ENCODE assay signal across 8 cellular contexts in the genomic region with DNA sequence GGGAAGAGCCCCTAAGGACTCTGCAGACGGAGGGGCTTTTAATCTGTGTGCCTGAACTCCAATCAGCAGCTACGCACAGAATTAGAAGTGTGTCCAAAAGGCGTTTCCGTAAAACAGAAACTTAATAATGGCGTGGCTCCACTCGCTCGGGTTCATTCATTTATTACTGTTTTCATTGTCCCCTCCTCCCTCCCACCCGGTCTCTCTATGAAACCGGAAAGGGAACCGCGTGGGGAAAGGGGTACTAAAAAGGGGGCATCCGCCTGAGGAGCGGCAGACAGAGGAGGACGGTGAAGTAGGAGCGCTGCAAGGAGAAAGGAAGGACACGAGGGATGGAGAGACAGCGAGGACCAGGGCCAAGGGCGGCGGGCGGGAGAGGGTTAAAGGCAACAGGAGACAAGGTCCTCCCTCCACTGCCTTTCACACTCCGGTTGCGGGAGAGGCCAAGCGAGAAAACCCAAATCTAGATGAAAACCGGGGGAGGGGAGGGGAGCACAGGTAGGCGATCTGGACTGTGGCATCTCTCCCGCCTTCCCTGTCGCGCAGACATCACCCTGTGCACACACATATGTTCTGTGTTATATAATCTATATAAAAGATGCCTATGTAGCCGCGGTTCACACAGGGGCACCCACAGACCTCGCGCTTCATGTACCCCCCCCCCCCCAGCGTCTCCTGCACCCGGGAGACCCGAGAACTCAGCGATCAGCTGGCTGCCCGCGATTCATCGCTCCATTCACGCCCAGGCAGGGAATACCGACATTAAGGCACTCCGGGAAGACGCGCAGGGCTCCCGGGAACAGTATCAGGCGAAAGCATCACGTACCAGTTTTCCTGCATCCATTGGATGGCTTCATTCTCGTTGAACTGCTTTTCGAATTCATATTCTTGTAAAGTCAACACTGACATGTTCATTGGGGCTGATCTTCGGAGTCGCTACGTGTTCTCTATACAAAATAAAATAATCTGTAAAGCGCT. TPM values are rescaled to one million over a fixed set of nuclear protein-coding genes. Genes with fewer than 3 reads are reported as not detected.
DNase-seq lines count a peak whose midpoint lies in the region; ATAC-seq lines count a peak whose summit lies in the region.

No MANE protein-coding gene starts in this region.

- peak; percentile 44 for DNase-seq in DMS153 (lab: John Stamatoyannopoulos, UW)
- peak; percentile 62 to 74 for DNase-seq in HAP-1 (ENCODE audit: low spot score in 2 of 2)
- DNase-seq in NCI-H2196 (lab: John Stamatoyannopoulos, UW; ENCODE audit: unreplicated experiment): peak; percentile 38
- DNase-seq in activated CD4-positive, alpha-beta T cell treated with anti-CD3 and anti-CD28 coated beads for 4 hours: peak; percentile 32 to 42
- DNase-seq in left lobe of liver (ENCODE audit: low spot score): peak; percentile 68
- DNase-seq in stimulated activated CD4-positive, alpha-beta T cell treated with anti-CD3 and anti-CD28 coated beads, Interleukin-2, amount 100 ng/mL, for 4 hours (ENCODE audit: low read depth): peak; percentile 31

- peak overlapping the region; percentile 60 for H3K4me3 ChIP-seq in HAP-1

- H3K36me3 ChIP-seq in HAP-1 (replicated peaks): peaks cover 6% of the 10 kb centered on the region

- ATAC-seq in left lobe of liver (peak; percentile 24), GM19035 (IDR thresholded peaks at IDR 0.05; ENCODE audit: unreplicated experiment) (no peak)

- no peaks in the 10 kb centered on the region for H3K27me3 ChIP-seq in HAP-1 (ENCODE audit: low read depth)

- in situ Hi-C loops in HAP-1 (cut with MboI; ENCODE audit: low sequenced_read_pairs): no loop called here

- peaks cover 37% of the 10 kb centered on the region for H3K4me1 ChIP-seq in HAP-1

- H3K27ac ChIP-seq in cingulate gyrus (ENCODE audit: low read depth, low read length): peak overlapping the region; percentile 72

- no peaks in the 10 kb centered on the region for H3K9me3 ChIP-seq in HAP-1

RNA-seq across cellular contexts. Expression of gene ELOVL6, which starts 0.7 kb away (rescaled TPM):
- 35.0 TPM for total RNA-seq in left lobe of liver
